30 cellular contexts compared by ENCODE assay signal in the genomic region with DNA sequence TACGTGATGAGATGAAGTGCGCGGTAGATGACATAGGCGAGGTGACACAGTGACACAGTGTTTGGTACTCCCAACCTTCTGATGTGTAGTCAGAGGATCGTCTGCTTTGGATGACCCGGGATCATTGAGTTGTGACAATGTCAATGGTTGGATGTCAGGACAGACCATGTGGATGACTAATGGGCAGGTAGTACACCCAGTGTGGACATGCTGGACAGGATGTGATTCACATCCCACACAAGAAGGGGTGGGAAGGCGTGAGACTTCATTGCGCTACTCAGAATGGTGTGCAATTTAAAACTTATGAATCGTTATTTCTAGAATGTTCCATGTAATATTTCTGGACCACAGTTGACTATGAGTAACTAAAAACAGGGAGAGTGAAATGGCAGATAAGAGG. TPM values are rescaled to one million over a fixed set of nuclear protein-coding genes. Genes with fewer than 3 reads are reported as not detected.
DNase-seq lines count a peak whose midpoint lies in the region; ATAC-seq, FAIRE-seq and TF ChIP-seq lines count a peak whose summit lies in the region.
"Had no signal": no experiment of that assay in that cellular context is flagged by ENCODE, and none has a peak within 500 bp of the region (broad histone marks: within the 10 kb centered on the region; RNA-seq: fewer than 3 reads in every experiment).

No MANE protein-coding gene starts in this region.

- no peak overlapping the region for H2AFZ ChIP-seq in HCT116 (ENCODE audit: low read depth, low read length, poor library complexity, severe bottlenecking)

- ATAC-seq in HCT116 (no peak), memory B cell (ENCODE audit: low read depth) (no peak), right cardiac atrium (no peak), HG03439 (IDR thresholded peaks at IDR 0.05; ENCODE audit: unreplicated experiment) (no peak)
- ATAC-seq: mucosa of descending colon; Right ventricle myocardium inferior; stimulated activated effector memory CD8-positive, alpha-beta T cell treated with anti-CD3 and anti-CD28 coated beads, Interleukin-12 subunit alpha, Interleukin-12 subunit beta, amount 100 ng/mL, for 72 hours had no signal

- BruUV-seq in HCT116 (replicated peaks; lab: Mats Ljungman, UMichigan): no TSS peak

- no peaks in the 10 kb centered on the region for H4K20me1 ChIP-seq in HCT116 (ENCODE audit: insufficient read depth)

- H3K27ac Mint-ChIP-seq in memory B cell: peak overlapping the region; percentile 67
- H3K27ac Mint-ChIP-seq: activated naive CD8-positive, alpha-beta T cell treated with anti-CD3 and anti-CD28 coated beads, Interleukin-2, amount 10 ng/mL, durations not matched to agents 7 days and 5 days; nephron; stimulated activated effector memory CD8-positive, alpha-beta T cell treated with anti-CD3 and anti-CD28 coated beads, Interleukin-12 subunit alpha, Interleukin-12 subunit beta, amount 100 ng/mL, for 72 hours had no signal

- no peaks in the 10 kb centered on the region for H3K9me2 ChIP-seq in HCT116 (ENCODE audit: insufficient read depth)

- TF ChIP-seq RAD21 in HCT116 (IDR thresholded peaks at IDR 0.05; ENCODE audit: low read depth): no peak

- H3K79me2 ChIP-seq in HCT116 (ENCODE audit: insufficient read depth, low read length): peaks cover 28% of the 10 kb centered on the region

- H3K9me3 ChIP-seq in HCT116 (ENCODE audit: control insufficient read depth in 1 of 2, insufficient read depth in 1 of 2, low read depth in 1 of 2, low read length in 2 of 2) (no peaks in the 10 kb centered on the region), right cardiac atrium (ENCODE audit: control insufficient read depth, low read length) (no peaks in the 10 kb centered on the region)
- H3K9me3 ChIP-seq: mucosa of descending colon, right atrium auricular region had no signal

- peak; percentile 92 for FAIRE-seq in RCC 7860 (lab: Jason Lieb, UNC)
- FAIRE-seq: astrocyte, G401.6, GM18507, islet of Langerhans had no signal

- H3K4me1 ChIP-seq in HCT116 (ENCODE audit: control insufficient read depth in 1 of 2, insufficient read depth in 2 of 2, low read length in 2 of 2) (peaks cover 0 to 21% of the 10 kb centered on the region in 2 experiments; a peak in 2 of 4 replicates), right cardiac atrium (ENCODE audit: control insufficient read depth, insufficient read depth, low read length) (no peaks in the 10 kb centered on the region)
- H3K4me1 ChIP-seq: right atrium auricular region had no signal

- H3K27me3 Mint-ChIP-seq in memory B cell: no peaks in the 10 kb centered on the region
- H3K27me3 Mint-ChIP-seq: activated naive CD8-positive, alpha-beta T cell treated with anti-CD3 and anti-CD28 coated beads, Interleukin-2, amount 10 ng/mL, durations not matched to agents 7 days and 5 days; central memory CD8-positive, alpha-beta T cell had no signal

- no peak for TF ChIP-seq CTCF in HCT116 (IDR thresholded peaks at IDR 0.05 in 2 of 3, conservative IDR thresholded peaks at IDR 0.05 in 1 of 3; ENCODE audit: borderline replicate concordance in 1 of 3, insufficient read depth in 1 of 3, low read depth in 2 of 3, low read length in 2 of 3)
- TF ChIP-seq CTCF in epithelial cell of esophagus (IDR thresholded peaks at IDR 0.05; ENCODE audit: insufficient read depth, low read depth, low read length, missing control alignments): no peak

- RAD21 ChIA-PET in HCT116 (lab: Charles Lee; ENCODE audit: low non-redundant PET in 1 of 2, low total read pairs in 2 of 2, uncharacterized antibody in 2 of 2, unreplicated experiment in 2 of 2): no interaction called here

- H3K4me3 Mint-ChIP-seq in memory B cell: no peak overlapping the region
- H3K4me3 Mint-ChIP-seq: activated naive CD8-positive, alpha-beta T cell treated with anti-CD3 and anti-CD28 coated beads, Interleukin-2, amount 10 ng/mL, durations not matched to agents 7 days and 5 days; central memory CD8-positive, alpha-beta T cell; nephron; stimulated activated effector memory CD8-positive, alpha-beta T cell treated with anti-CD3 and anti-CD28 coated beads, Interleukin-12 subunit alpha, Interleukin-12 subunit beta, amount 100 ng/mL, for 72 hours had no signal

- 0 out of 4 replicates have a peak, but pooled peaks cover 0 to 5% of the 10 kb centered on the region in 2 experiments for H3K36me3 ChIP-seq in HCT116 (ENCODE audit: control insufficient read depth in 1 of 2, insufficient read depth in 2 of 2, low read length in 2 of 2)
- H3K36me3 ChIP-seq: right atrium auricular region had no signal

- TF ChIP-seq POLR2A in HCT116 (IDR thresholded peaks at IDR 0.05; ENCODE audit: borderline replicate concordance, extremely low read depth, insufficient read depth, insufficient read length): no peak

- CTCF ChIA-PET in HCT116 (lab: Charles Lee): no interaction called here

- DNase-seq in HCT116 (ENCODE audit: low read depth, low spot score) (no peak), RCC 7860 (ENCODE audit: low spot score) (peak; percentile 93), epithelial cell of esophagus (ENCODE audit: low read depth) (peak; percentile 92), memory B cell (ENCODE audit: low spot score in 2 of 2) (no peak), right cardiac atrium (no peak), NCI-H1048 (lab: John Stamatoyannopoulos, UW) (no peak)
- no peak for DNase-seq in activated CD4-positive, alpha-beta T cell treated with anti-CD3 and anti-CD28 coated beads for 1 hour
- DNase-seq: activated CD4-positive, alpha-beta T cell treated with anti-CD3 and anti-CD28 coated beads for 48 hours; activated effector memory CD4-positive, alpha-beta T cell treated with anti-CD3 and anti-CD28 coated beads, Interleukin-2, amount 50 U/mL, for 16 hours; activated naive CD8-positive, alpha-beta T cell treated with anti-CD3 and anti-CD28 coated beads, Interleukin-2, amount 10 ng/mL, durations not matched to agents 7 days and 5 days; activated T-cell treated with anti-CD3 and anti-CD28 coated beads, Interleukin-2, amount 50 U/mL, for 1 hour; dermis blood vessel endothelial cell; DMS53; mucosa of descending colon; NCI-H1105 treated with DMSO at 0.1 percent for 48 hours; NCI-H1930; NCI-H526; stimulated activated CD4-positive, alpha-beta T cell treated with anti-CD3 and anti-CD28 coated beads, Interleukin-4, amount 100 ng/mL, for 1 hour; trophoblast cell had no signal

- peaks cover 14% of the 10 kb centered on the region for H3K36me3 Mint-ChIP-seq in memory B cell

- no peaks in the 10 kb centered on the region for H3K9me3 Mint-ChIP-seq in memory B cell
- H3K9me3 Mint-ChIP-seq: activated naive CD8-positive, alpha-beta T cell treated with anti-CD3 and anti-CD28 coated beads, Interleukin-2, amount 10 ng/mL, durations not matched to agents 7 days and 5 days; central memory CD8-positive, alpha-beta T cell; nephron; stimulated activated effector memory CD8-positive, alpha-beta T cell treated with anti-CD3 and anti-CD28 coated beads, Interleukin-12 subunit alpha, Interleukin-12 subunit beta, amount 100 ng/mL, for 72 hours had no signal

- WGBS in right cardiac atrium: 94% methylated on average over 9 of the region's 9 CpGs

- H3K4me3 ChIP-seq in HCT116 (replicated peaks in 1 of 2; ENCODE audit: low read depth in 1 of 2, low read length in 2 of 2) (no peak overlapping the region), epithelial cell of esophagus (ENCODE audit: low read length) (no peak overlapping the region), right cardiac atrium (ENCODE audit: low read length) (no peak overlapping the region)
- H3K4me3 ChIP-seq: mucosa of descending colon, right atrium auricular region had no signal

- peaks cover 28% of the 10 kb centered on the region for H3K4me1 Mint-ChIP-seq in memory B cell

- H3K4me2 ChIP-seq in HCT116 (ENCODE audit: low read length): peak overlapping the region; percentile 13; the same call in 1 of the 2 replicates

- POLR2A ChIA-PET in HCT116 (lab: Charles Lee): no interaction called here

- H3K27me3 ChIP-seq in HCT116 (ENCODE audit: insufficient read depth, low read length) (no peaks in the 10 kb centered on the region), right cardiac atrium (ENCODE audit: control insufficient read depth, insufficient read depth) (no peaks in the 10 kb centered on the region)
- H3K27me3 ChIP-seq: right atrium auricular region had no signal

- H3K27ac ChIP-seq in HCT116 (ENCODE audit: low read depth, low read length) (no peak overlapping the region), right cardiac atrium (ENCODE audit: low read length) (no peak overlapping the region)
- H3K27ac ChIP-seq: right atrium auricular region, VCaP had no signal

- intact Hi-C loops in HCT116 (cut with micrococcal nuclease) (no loop called here), right cardiac atrium (cut with DNase I) (no loop called here)

- no peak overlapping the region for H3K9ac ChIP-seq in HCT116 (ENCODE audit: low read length)

TF ChIP-seq in HCT116, 20 proteins besides CTCF, POLR2A, EP300 and RAD21 (continues in another document):
- TF ChIP-seq, protein P1, sequence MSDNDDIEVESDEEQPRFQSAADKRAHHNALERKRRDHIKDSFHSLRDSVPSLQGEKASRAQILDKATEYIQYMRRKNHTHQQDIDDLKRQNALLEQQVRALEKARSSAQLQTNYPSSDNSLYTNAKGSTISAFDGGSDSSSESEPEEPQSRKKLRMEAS (IDR thresholded peaks at IDR 0.05): peak; percentile 20; the same call in 1 of the 2 replicates
- TF ChIP-seq YY1 (IDR thresholded peaks at IDR 0.05; ENCODE audit: extremely low read depth, insufficient replicate concordance, low read depth, low read length): no peak

RNA-seq across cellular contexts. Expression of a gene that starts 23.8 kb away (rescaled TPM):
- 11.7 TPM for total RNA-seq in HCT116 (2021; ENCODE audit: unreplicated experiment)
- polyA plus RNA-seq in HCT116 (2012): 5.9 and 6.0 TPM in 2 replicates
- 1 to 10 TPM; 1.6 to 2.5 (median 2.2) TPM for total RNA-seq in right cardiac atrium
- polyA plus RNA-seq in right cardiac atrium: 1.4 TPM

Comparison
In these comparisons a context has a peak if more than half of its experiments do, and no peak if none do; other contexts are left out.
1. DNase-seq: peak in RCC 7860 (single experiment) and epithelial cell of esophagus (single experiment); none in HCT116 (single experiment), memory B cell (0 of 2), right cardiac atrium (0 of 3), activated CD4-positive, alpha-beta T cell treated with anti-CD3 and anti-CD28 coated beads for 1 hour (single experiment) and NCI-H1048 (single experiment).